In genomic region chr7:81183326-81183725, GRCh38 we compare ENCODE assay signal across 2 cellular contexts.
TF ChIP-seq lines count a peak whose summit lies in the region.

No MANE protein-coding gene starts in this region.

TF ChIP-seq in IMR-90, 13 proteins besides CTCF, POLR2A, EP300 and RAD21:
- TF ChIP-seq, protein P1, sequence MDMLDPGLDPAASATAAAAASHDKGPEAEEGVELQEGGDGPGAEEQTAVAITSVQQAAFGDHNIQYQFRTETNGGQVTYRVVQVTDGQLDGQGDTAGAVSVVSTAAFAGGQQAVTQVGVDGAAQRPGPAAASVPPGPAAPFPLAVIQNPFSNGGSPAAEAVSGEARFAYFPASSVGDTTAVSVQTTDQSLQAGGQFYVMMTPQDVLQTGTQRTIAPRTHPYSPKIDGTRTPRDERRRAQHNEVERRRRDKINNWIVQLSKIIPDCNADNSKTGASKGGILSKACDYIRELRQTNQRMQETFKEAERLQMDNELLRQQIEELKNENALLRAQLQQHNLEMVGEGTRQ (IDR thresholded peaks at IDR 0.05; ENCODE audit: low read depth, low read length) = no peak
- TF ChIP-seq BHLHE40 (IDR thresholded peaks at IDR 0.05; ENCODE audit: low read depth, low read length) (no peak), MXI1 (IDR thresholded peaks at IDR 0.05; ENCODE audit: borderline replicate concordance, low read depth, low read length) (no peak), RFX5 (IDR thresholded peaks at IDR 0.05; ENCODE audit: low read depth, low read length) (no peak), MAZ (IDR thresholded peaks at IDR 0.05; ENCODE audit: borderline replicate concordance, low read depth, low read length) (no peak), CHD1 (IDR thresholded peaks at IDR 0.05; ENCODE audit: low read depth, low read length) (no peak), SMC3 (IDR thresholded peaks at IDR 0.05; ENCODE audit: low read depth, low read length) (no peak), MAFK (IDR thresholded peaks at IDR 0.05; ENCODE audit: low read depth, low read length) (no peak), RCOR1 (IDR thresholded peaks at IDR 0.05; ENCODE audit: insufficient replicate concordance, low read length) (no peak), NFE2L2 (IDR thresholded peaks at IDR 0.05; ENCODE audit: low read depth, low read length) (no peak), FOS (IDR thresholded peaks at IDR 0.05; ENCODE audit: low read depth, low read length) (no peak), CEBPB (IDR thresholded peaks at IDR 0.05; ENCODE audit: low read depth, low read length) (no peak)
- TF ChIP-seq, protein P2, sequence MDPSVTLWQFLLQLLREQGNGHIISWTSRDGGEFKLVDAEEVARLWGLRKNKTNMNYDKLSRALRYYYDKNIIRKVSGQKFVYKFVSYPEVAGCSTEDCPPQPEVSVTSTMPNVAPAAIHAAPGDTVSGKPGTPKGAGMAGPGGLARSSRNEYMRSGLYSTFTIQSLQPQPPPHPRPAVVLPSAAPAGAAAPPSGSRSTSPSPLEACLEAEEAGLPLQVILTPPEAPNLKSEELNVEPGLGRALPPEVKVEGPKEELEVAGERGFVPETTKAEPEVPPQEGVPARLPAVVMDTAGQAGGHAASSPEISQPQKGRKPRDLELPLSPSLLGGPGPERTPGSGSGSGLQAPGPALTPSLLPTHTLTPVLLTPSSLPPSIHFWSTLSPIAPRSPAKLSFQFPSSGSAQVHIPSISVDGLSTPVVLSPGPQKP (IDR thresholded peaks at IDR 0.05; ENCODE audit: borderline replicate concordance, low read depth, low read length) = no peak

TF ChIP-seq in K562, 482 proteins besides CTCF, POLR2A, EP300 and RAD21 (continued from another document):
- no peak for TF ChIP-seq ZNF318 (IDR thresholded peaks at IDR 0.05; ENCODE audit: borderline replicate concordance in 1 of 2, low read depth in 1 of 2)
- no peak for TF ChIP-seq ZNF766 (CRISPR knock-in tag; conservative IDR thresholded peaks at IDR 0.05)
- TF ChIP-seq, protein P3, sequence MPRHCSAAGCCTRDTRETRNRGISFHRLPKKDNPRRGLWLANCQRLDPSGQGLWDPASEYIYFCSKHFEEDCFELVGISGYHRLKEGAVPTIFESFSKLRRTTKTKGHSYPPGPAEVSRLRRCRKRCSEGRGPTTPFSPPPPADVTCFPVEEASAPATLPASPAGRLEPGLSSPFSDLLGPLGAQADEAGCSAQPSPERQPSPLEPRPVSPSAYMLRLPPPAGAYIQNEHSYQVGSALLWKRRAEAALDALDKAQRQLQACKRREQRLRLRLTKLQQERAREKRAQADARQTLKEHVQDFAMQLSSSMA (CRISPR knock-in tag; IDR thresholded peaks at IDR 0.05) = no peak
- TF ChIP-seq ERF (CRISPR knock-in tag; IDR thresholded peaks at IDR 0.05) = no peak
- TF ChIP-seq RCOR1 (IDR thresholded peaks at IDR 0.05; ENCODE audit: borderline replicate concordance in 1 of 2, low read depth in 2 of 2, low read length in 2 of 2) = no peak
- TF ChIP-seq, protein P4, sequence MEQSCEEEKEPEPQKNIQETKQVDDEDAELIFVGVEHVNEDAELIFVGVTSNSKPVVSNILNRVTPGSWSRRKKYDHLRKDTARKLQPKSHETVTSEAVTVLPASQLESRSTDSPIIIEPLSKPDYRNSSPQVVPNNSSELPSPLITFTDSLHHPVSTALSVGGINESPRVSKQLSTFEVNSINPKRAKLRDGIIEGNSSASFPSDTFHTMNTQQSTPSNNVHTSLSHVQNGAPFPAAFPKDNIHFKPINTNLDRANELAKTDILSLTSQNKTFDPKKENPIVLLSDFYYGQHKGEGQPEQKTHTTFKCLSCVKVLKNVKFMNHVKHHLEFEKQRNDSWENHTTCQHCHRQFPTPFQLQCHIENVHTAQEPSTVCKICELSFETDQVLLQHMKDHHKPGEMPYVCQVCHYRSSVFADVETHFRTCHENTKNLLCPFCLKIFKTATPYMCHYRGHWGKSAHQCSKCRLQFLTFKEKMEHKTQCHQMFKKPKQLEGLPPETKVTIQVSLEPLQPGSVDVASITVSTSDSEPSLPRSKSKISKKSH (CRISPR knock-in tag; IDR thresholded peaks at IDR 0.05) = no peak
- TF ChIP-seq STAT6 (CRISPR knock-in tag; IDR thresholded peaks at IDR 0.05) = no peak
- no peak for TF ChIP-seq MAX (CRISPR knock-in tag; IDR thresholded peaks at IDR 0.05)
- no peak for TF ChIP-seq KLF16 (IDR thresholded peaks at IDR 0.05)
- no peak for TF ChIP-seq TAF9B (IDR thresholded peaks at IDR 0.05; ENCODE audit: partially characterized antibody)
- no peak for TF ChIP-seq WHSC1 (IDR thresholded peaks at IDR 0.05; ENCODE audit: low read length)
TF ChIP-seq in K562: peak in this region for 0.
